Comparison of ENCODE assay signal across 11 cellular contexts in the genomic region with DNA sequence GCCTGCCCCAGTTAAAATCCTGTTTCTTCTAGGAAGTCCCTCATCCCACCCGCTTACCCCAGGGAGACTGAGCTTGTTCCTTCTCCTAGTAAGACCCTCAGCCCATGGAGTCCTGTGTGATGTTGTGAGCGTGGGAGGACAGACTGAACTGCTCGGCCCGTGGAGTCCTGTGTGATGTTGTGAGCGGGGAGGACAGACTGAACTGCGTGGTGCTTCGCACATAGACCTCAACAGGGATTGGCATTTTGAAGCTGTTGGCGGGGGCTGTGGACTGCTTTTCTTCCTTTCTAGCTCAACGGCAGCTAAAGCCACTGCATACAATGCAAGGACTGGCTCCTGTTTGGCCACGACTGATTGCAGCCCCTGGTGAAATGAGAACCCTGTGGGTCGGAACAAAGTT. TPM values are rescaled to one million over a fixed set of nuclear protein-coding genes. Genes with fewer than 3 reads are reported as not detected.
DNase-seq lines count a peak whose midpoint lies in the region; ATAC-seq, FAIRE-seq and TF ChIP-seq lines count a peak whose summit lies in the region.
"Had no signal": no experiment of that assay in that cellular context is flagged by ENCODE, and none has a peak within 500 bp of the region (broad histone marks: within the 10 kb centered on the region; RNA-seq: fewer than 3 reads in every experiment).

No MANE protein-coding gene starts in this region.

- H3K36me3 ChIP-seq in upper lobe of left lung (peaks cover 0 to 32% (median 9%) of the 10 kb centered on the region in 4 donors), HepG2 (replicated peaks in 1 of 2; ENCODE audit: control insufficient read depth in 1 of 2, insufficient read depth in 2 of 2, low read length in 2 of 2) (0 out of 5 replicates have a peak, but pooled peaks cover 0 to 2% of the 10 kb centered on the region in 2 experiments)

- H3K4me1 ChIP-seq in upper lobe of left lung, result peaks cover 19 to 28% (median 23%) of the 10 kb centered on the region in 4 donors
- peaks cover 30% of the 10 kb centered on the region for H3K4me1 ChIP-seq in HepG2 (ENCODE audit: insufficient read depth, low read length)

- no peaks in the 10 kb centered on the region for H4K20me1 ChIP-seq in HepG2 (ENCODE audit: insufficient read depth, low read length)

- POLR2A ChIA-PET in HepG2 (lab: Yijun Ruan, JAX), result interaction anchor here (1.1 kb wide), 1 partner anchor 9 kb away, joined by 3 read pairs; no protein-coding TSS in a partner anchor

- no peak overlapping the region for H3K4me3 Mint-ChIP-seq in activated naive CD4-positive, alpha-beta T cell treated with anti-CD3 and anti-CD28 coated beads, Interleukin-2, amount 10 ng/mL, durations not matched to agents 7 days and 5 days
- no peak overlapping the region for H3K4me3 Mint-ChIP-seq in activated naive CD8-positive, alpha-beta T cell treated with anti-CD3 and anti-CD28 coated beads for 36 hours
- H3K4me3 Mint-ChIP-seq in memory B cell, result peak overlapping the region; percentile 60

- DNase-seq in activated naive CD4-positive, alpha-beta T cell treated with anti-CD3 and anti-CD28 coated beads, Interleukin-2, amount 10 ng/mL, durations not matched to agents 7 days and 5 days, result no peak
- DNase-seq in activated naive CD4-positive, alpha-beta T cell (lab: John Stamatoyannopoulos, UW), result no peak
- no peak for DNase-seq in activated naive CD8-positive, alpha-beta T cell treated with anti-CD3 and anti-CD28 coated beads for 36 hours
- DNase-seq in memory B cell (ENCODE audit: low spot score in 2 of 2) (no peak), upper lobe of left lung (no peak), ACHN (no peak), HepG2 (ENCODE audit: low spot score) (no peak)
- DNase-seq: amniotic stem cell, NCI-H146 had no signal

- no peak for TF ChIP-seq RAD21 in HepG2 (CRISPR knock-in tag; IDR thresholded peaks at IDR 0.05)

- BruUV-seq in HepG2 (replicated peaks; lab: Mats Ljungman, UMichigan), result no TSS peak

- H3K27ac Mint-ChIP-seq in activated naive CD4-positive, alpha-beta T cell treated with anti-CD3 and anti-CD28 coated beads, Interleukin-2, amount 10 ng/mL, durations not matched to agents 7 days and 5 days, result peak overlapping the region; percentile 96
- peak overlapping the region; percentile 64 for H3K27ac Mint-ChIP-seq in activated naive CD8-positive, alpha-beta T cell treated with anti-CD3 and anti-CD28 coated beads for 36 hours
- peak overlapping the region; percentile 85 for H3K27ac Mint-ChIP-seq in memory B cell

- TF ChIP-seq POLR2A in upper lobe of left lung (IDR thresholded peaks at IDR 0.05) (no peak), HepG2 (IDR thresholded peaks at IDR 0.05; ENCODE audit: insufficient read depth in 1 of 2, low read depth in 2 of 2, low read length in 2 of 2) (no peak)

- TF ChIP-seq CTCF in upper lobe of left lung (IDR thresholded peaks at IDR 0.05) (no peak), HepG2 (CRISPR knock-in tag; IDR thresholded peaks at IDR 0.05) (no peak)

- FAIRE-seq in HepG2 (lab: Jason Lieb, UNC), result no peak
- FAIRE-seq: islet of Langerhans had no signal

- H3K4me3 ChIP-seq in upper lobe of left lung (no peak overlapping the region), HepG2 (replicated peaks in 1 of 3; ENCODE audit: insufficient read depth in 1 of 3, low read depth in 2 of 3, low read length in 3 of 3) (no peak overlapping the region)

- peaks cover 22% of the 10 kb centered on the region for H3K36me3 Mint-ChIP-seq in activated naive CD4-positive, alpha-beta T cell treated with anti-CD3 and anti-CD28 coated beads, Interleukin-2, amount 10 ng/mL, durations not matched to agents 7 days and 5 days
- H3K36me3 Mint-ChIP-seq in activated naive CD8-positive, alpha-beta T cell treated with anti-CD3 and anti-CD28 coated beads for 36 hours, result peaks cover 3% of the 10 kb centered on the region
- no peaks in the 10 kb centered on the region for H3K36me3 Mint-ChIP-seq in memory B cell

- H3K27me3 ChIP-seq in upper lobe of left lung, result no peaks in the 10 kb centered on the region
- H3K27me3 ChIP-seq in HepG2 (ENCODE audit: control insufficient read depth in 1 of 2, insufficient read depth in 2 of 2, low read length in 2 of 2), result peaks cover 4 to 24% of the 10 kb centered on the region in 2 experiments; a peak in 4 of 5 replicates

- no peak overlapping the region for H3K9ac ChIP-seq in HepG2 (ENCODE audit: insufficient read depth, low read depth, low read length)

- H3K9me3 ChIP-seq in upper lobe of left lung, result no peaks in the 10 kb centered on the region
- no peaks in the 10 kb centered on the region for H3K9me3 ChIP-seq in HepG2 (ENCODE audit: low read length)

- peak overlapping the region; percentile 36 to 80 (median 76) for H3K27ac ChIP-seq in upper lobe of left lung
- H3K27ac ChIP-seq in HepG2 (ENCODE audit: extremely low read length, insufficient read depth, low read length), result no peak overlapping the region

- TF ChIP-seq EP300 in upper lobe of left lung (IDR thresholded peaks at IDR 0.05) (no peak), HepG2 (IDR thresholded peaks at IDR 0.05; ENCODE audit: low read depth in 2 of 2, low read length in 2 of 2) (no peak), HepG2 (CRISPR knock-in tag; IDR thresholded peaks at IDR 0.05; ENCODE audit: borderline replicate concordance) (no peak)

- H3K27me3 Mint-ChIP-seq in activated naive CD4-positive, alpha-beta T cell treated with anti-CD3 and anti-CD28 coated beads, Interleukin-2, amount 10 ng/mL, durations not matched to agents 7 days and 5 days, result no peaks in the 10 kb centered on the region
- no peaks in the 10 kb centered on the region for H3K27me3 Mint-ChIP-seq in activated naive CD8-positive, alpha-beta T cell treated with anti-CD3 and anti-CD28 coated beads for 36 hours
- no peaks in the 10 kb centered on the region for H3K27me3 Mint-ChIP-seq in memory B cell

- H3K4me1 Mint-ChIP-seq in activated naive CD4-positive, alpha-beta T cell treated with anti-CD3 and anti-CD28 coated beads, Interleukin-2, amount 10 ng/mL, durations not matched to agents 7 days and 5 days, result peaks cover 74% of the 10 kb centered on the region
- peaks cover 13% of the 10 kb centered on the region for H3K4me1 Mint-ChIP-seq in activated naive CD8-positive, alpha-beta T cell treated with anti-CD3 and anti-CD28 coated beads for 36 hours
- H3K4me1 Mint-ChIP-seq in memory B cell, result peaks cover 23% of the 10 kb centered on the region

- H2AFZ ChIP-seq in HepG2 (ENCODE audit: low read length), result no peak overlapping the region

- H3K9me3 Mint-ChIP-seq in activated naive CD4-positive, alpha-beta T cell treated with anti-CD3 and anti-CD28 coated beads, Interleukin-2, amount 10 ng/mL, durations not matched to agents 7 days and 5 days, result no peaks in the 10 kb centered on the region
- no peaks in the 10 kb centered on the region for H3K9me3 Mint-ChIP-seq in activated naive CD8-positive, alpha-beta T cell treated with anti-CD3 and anti-CD28 coated beads for 36 hours
- no peaks in the 10 kb centered on the region for H3K9me3 Mint-ChIP-seq in memory B cell

- H3K79me2 ChIP-seq in HepG2 (ENCODE audit: insufficient read depth, low read length), result no peaks in the 10 kb centered on the region

- ATAC-seq in memory B cell (ENCODE audit: low read depth), result no peak
- ATAC-seq in upper lobe of left lung (ENCODE audit: low FRiP score in 2 of 2), result no peak
- no peak for ATAC-seq in GM18909 (IDR thresholded peaks at IDR 0.05; ENCODE audit: poor library complexity, unreplicated experiment)
- ATAC-seq in HepG2, result no peak

- WGBS in upper lobe of left lung, 2 donors, result 94% methylated on average over 11 of the region's 11 CpGs
- WGBS in HepG2 (ENCODE audit: low lambda C conversion rate), result 84% methylated on average over 10 of the region's 11 CpGs

- CTCF ChIA-PET in activated naive CD4-positive, alpha-beta T cell treated with anti-CD3 and anti-CD28 coated beads, Interleukin-2, amount 10 ng/mL, durations not matched to agents 7 days and 5 days (lab: Charles Lee), result interaction anchor here (1.3 to 2.3 kb wide), 3 partner anchors 9 to 122 kb away, joined by 3 to 17 read pairs (median 6); no protein-coding TSS in a partner anchor
- CTCF ChIA-PET in HepG2 (lab: Yijun Ruan, JAX; ENCODE audit: low intra/inter-chr PET ratio, low total read pairs), result no interaction called here

- no peak overlapping the region for H3K4me2 ChIP-seq in HepG2 (ENCODE audit: low read depth, low read length)

- in situ Hi-C loops in ACHN (cut with HindIII; ENCODE audit: low pct_ligation_motif_present, low pct_unique_long_range_greater_than_20kb, low sequenced_read_pairs) (no loop called here), HepG2 (cut with HindIII; ENCODE audit: extremely low pct_ligation_motif_present, low pct_unique_long_range_greater_than_20kb) (no loop called here)

- intact Hi-C loops in HepG2 (cut with micrococcal nuclease; ENCODE audit: unreplicated experiment), result no loop called here

RNA-seq across cellular contexts. Expression of a gene that starts 1.6 kb away (rescaled TPM):
- under 1 TPM; 0.19 to 0.30 TPM for total RNA-seq in activated naive CD8-positive, alpha-beta T cell treated with anti-CD3 and anti-CD28 coated beads for 36 hours
- total RNA-seq in upper lobe of left lung, result 1 to 10 TPM in 3 of 6 donors, under 1 TPM in 3; 0.20 to 9.4 (median 2.0) TPM
- 0.01 and 0.07 TPM in 2 replicates for total RNA-seq in HepG2 (2016; rRNA removed; fragmentation: Illumina TruSeq; extraction: Trizol)
- total RNA-seq in HepG2 (2016; cell fraction: cytosol; rRNA removed; fragmentation: Illumina TruSeq; extraction: Trizol; ENCODE audit: low read depth), result not detected in 2 replicates
- total RNA-seq in HepG2 (2016; cell fraction: insoluble cytoplasmic fraction; rRNA removed; fragmentation: Illumina TruSeq; extraction: Trizol), result 0.04 TPM in 2 replicates
- total RNA-seq in HepG2 (2016; cell fraction: membrane; rRNA removed; fragmentation: Illumina TruSeq; extraction: Trizol), result 0.06 TPM in 1 of 2 replicates, not detected in the other
- 0.06 and 0.09 TPM in 2 replicates for total RNA-seq in HepG2 (2016; cell fraction: nucleus; rRNA removed; fragmentation: Illumina TruSeq; extraction: Trizol)
- polyA plus RNA-seq in HepG2 (2011; rRNA removed), result 0.01 and 0.03 TPM in 2 replicates
- 0.01 and 0.03 TPM in 2 replicates for polyA plus RNA-seq in HepG2 (2011; cell fraction: cytosol; rRNA removed)
- 0.21 and 0.23 TPM in 2 replicates for polyA plus RNA-seq in HepG2 (2011; cell fraction: nucleus; rRNA removed)
- 0.16 TPM in 1 of 2 replicates, not detected in the other for polyA plus RNA-seq in HepG2 (2012)
- 0.01 TPM in 1 of 2 replicates, not detected in the other for polyA plus RNA-seq in HepG2 (2016; cell fraction: cytosol; fragmentation: Illumina TruSeq; extraction: Trizol; ENCODE audit: low read depth)
- 0.11 TPM in 1 of 2 replicates, not detected in the other for polyA plus RNA-seq in HepG2 (2016; cell fraction: insoluble cytoplasmic fraction; fragmentation: Illumina TruSeq; extraction: Trizol; ENCODE audit: low read depth)
- 0.01 and 0.08 TPM in 2 replicates for polyA plus RNA-seq in HepG2 (2016; cell fraction: membrane; fragmentation: Illumina TruSeq; extraction: Trizol; ENCODE audit: low read depth)
- polyA plus RNA-seq in HepG2 (2016; cell fraction: nucleus; fragmentation: Illumina TruSeq; extraction: Trizol; ENCODE audit: insufficient read depth, low read depth), result 0.36 and 0.44 TPM in 2 replicates
- polyA minus RNA-seq in HepG2 (2011; rRNA and poly(A)+ RNA removed; ENCODE audit: low replicate concordance), result 0.40 TPM in 1 of 2 replicates, not detected in the other
- polyA minus RNA-seq in HepG2 (2011; cell fraction: cytosol; rRNA and poly(A)+ RNA removed), result not detected in 2 replicates
- polyA minus RNA-seq in HepG2 (2011; cell fraction: nucleus; rRNA and poly(A)+ RNA removed), result under 0.01 TPM in 1 of 2 replicates, not detected in the other

RNA-seq across cellular contexts. Expression of a gene that starts 56.8 kb away (rescaled TPM):
- total RNA-seq in activated naive CD8-positive, alpha-beta T cell treated with anti-CD3 and anti-CD28 coated beads for 36 hours, result 1 to 10 TPM; 2.1 to 2.2 TPM
- total RNA-seq in upper lobe of left lung (10 to 100 TPM in 4 of 6 donors, 1 to 10 TPM in 2; 4.7 to 71.2 (median 14.4) TPM), HepG2 (2016; rRNA removed; fragmentation: Illumina TruSeq; extraction: Trizol) (0.55 and 5.1 TPM in 2 replicates)
- 1.1 and 1.6 TPM in 2 replicates for total RNA-seq in HepG2 (2016; cell fraction: cytosol; rRNA removed; fragmentation: Illumina TruSeq; extraction: Trizol; ENCODE audit: low read depth)
- 0.88 and 2.9 TPM in 2 replicates for total RNA-seq in HepG2 (2016; cell fraction: insoluble cytoplasmic fraction; rRNA removed; fragmentation: Illumina TruSeq; extraction: Trizol)
- 0.55 and 1.1 TPM in 2 replicates for total RNA-seq in HepG2 (2016; cell fraction: membrane; rRNA removed; fragmentation: Illumina TruSeq; extraction: Trizol)
- 4.1 and 4.8 TPM in 2 replicates for total RNA-seq in HepG2 (2016; cell fraction: nucleus; rRNA removed; fragmentation: Illumina TruSeq; extraction: Trizol)
- 8.0 and 10.2 TPM in 2 replicates for polyA plus RNA-seq in HepG2 (2011; rRNA removed)
- polyA plus RNA-seq in HepG2 (2011; cell fraction: cytosol; rRNA removed), result 1.2 and 1.9 TPM in 2 replicates
- 51.3 and 67.9 TPM in 2 replicates for polyA plus RNA-seq in HepG2 (2011; cell fraction: nucleus; rRNA removed)
- 2.9 and 3.7 TPM in 2 replicates for polyA plus RNA-seq in HepG2 (2012)
- polyA plus RNA-seq in HepG2 (2016; cell fraction: cytosol; fragmentation: Illumina TruSeq; extraction: Trizol; ENCODE audit: low read depth), result 0.61 and 1.4 TPM in 2 replicates
- polyA plus RNA-seq in HepG2 (2016; cell fraction: insoluble cytoplasmic fraction; fragmentation: Illumina TruSeq; extraction: Trizol; ENCODE audit: low read depth), result 0.63 and 1.2 TPM in 2 replicates
- 1.0 and 1.5 TPM in 2 replicates for polyA plus RNA-seq in HepG2 (2016; cell fraction: membrane; fragmentation: Illumina TruSeq; extraction: Trizol; ENCODE audit: low read depth)
- 15.6 and 20.4 TPM in 2 replicates for polyA plus RNA-seq in HepG2 (2016; cell fraction: nucleus; fragmentation: Illumina TruSeq; extraction: Trizol; ENCODE audit: insufficient read depth, low read depth)
- 1.1 and 2.7 TPM in 2 replicates for polyA minus RNA-seq in HepG2 (2011; rRNA and poly(A)+ RNA removed; ENCODE audit: low replicate concordance)
- 2.2 TPM in 1 of 2 replicates, not detected in the other for polyA minus RNA-seq in HepG2 (2011; cell fraction: cytosol; rRNA and poly(A)+ RNA removed)
- 4.4 and 4.6 TPM in 2 replicates for polyA minus RNA-seq in HepG2 (2011; cell fraction: nucleus; rRNA and poly(A)+ RNA removed)
